In genomic region chr7:76217942-76218566, GRCh38 we compare ENCODE assay signal across 21 cellular contexts. TPM values are rescaled to one million over a fixed set of nuclear protein-coding genes. Genes with fewer than 3 reads are reported as not detected.
DNase-seq lines count a peak whose midpoint lies in the region; FAIRE-seq and TF ChIP-seq lines count a peak whose summit lies in the region.
"Had no signal": no experiment of that assay in that cellular context is flagged by ENCODE, and none has a peak within 500 bp of the region (broad histone marks: within the 10 kb centered on the region; RNA-seq: fewer than 3 reads in every experiment).

No MANE protein-coding gene starts in this region.

- TF ChIP-seq EP300 in H1 (IDR thresholded peaks at IDR 0.05; ENCODE audit: borderline replicate concordance in 1 of 2, low read depth in 2 of 2, low read length in 2 of 2) (no peak), neural cell (conservative IDR thresholded peaks at IDR 0.05; ENCODE audit: poor library complexity, severe bottlenecking) (no peak)

- CTCF ChIA-PET in H1 (lab: Charles Lee; ENCODE audit: partially characterized antibody) = interaction anchor here (0.7 to 5.2 kb wide), 11 partner anchors 10 to 96 kb away, joined by 3 to 51 read pairs (median 6); partner anchors contain the start of gene SRRM3

- H2AFZ ChIP-seq in H1 (ENCODE audit: low read length) (0 out of 2 replicates have a peak overlapping the region, but pooled peaks have one; percentile 13), neural cell (ENCODE audit: low read depth, low read length) (no peak overlapping the region)

- no peaks in the 10 kb centered on the region for H3K36me3 ChIP-seq in H1 (ENCODE audit: control insufficient read depth in 2 of 4, insufficient read depth in 4 of 4, low read length in 3 of 4)
- H3K36me3 ChIP-seq in neural cell (ENCODE audit: insufficient read depth, low read length) = no peaks in the 10 kb centered on the region
- H3K36me3 ChIP-seq: HAP-1, Peyer's patch, SJSA1 had no signal

- no peaks in the 10 kb centered on the region for H3K27me3 ChIP-seq in H1 (replicated peaks in 1 of 4; ENCODE audit: control insufficient read depth in 3 of 4, extremely low read depth in 1 of 4, insufficient read depth in 3 of 4, low read length in 3 of 4)
- no peaks in the 10 kb centered on the region for H3K27me3 ChIP-seq in neural cell (ENCODE audit: insufficient read depth, low read depth, low read length)
- H3K27me3 ChIP-seq: Peyer's patch had no signal

- peak overlapping the region; percentile 46; the same call in 1 of the 2 replicates for H2BK5ac ChIP-seq in H1 (ENCODE audit: low read depth, low read length)

- peak overlapping the region; percentile 86; the same call in 1 of the 2 replicates for H2BK12ac ChIP-seq in H1 (ENCODE audit: low read depth, low read length)

- H3K79me2 ChIP-seq in H1 (ENCODE audit: control insufficient read depth in 1 of 2, insufficient read depth in 2 of 2, low read length in 2 of 2) (no peaks in the 10 kb centered on the region), neural cell (replicated peaks; ENCODE audit: insufficient read depth, low read length) (no peaks in the 10 kb centered on the region)

- no peak overlapping the region for H3K56ac ChIP-seq in H1 (replicated peaks; ENCODE audit: insufficient read length, low read depth, low read length)

- TF ChIP-seq POLR2A in H1 (IDR thresholded peaks at IDR 0.05; ENCODE audit: control extremely low read depth in 1 of 2, low read depth in 2 of 2, low read length in 2 of 2) (no peak), lower leg skin (IDR thresholded peaks at IDR 0.05) (no peak)

- no peaks in the 10 kb centered on the region for H3K23me2 ChIP-seq in H1 (ENCODE audit: low read depth, low read length)

- H3K4me2 ChIP-seq in H1 (ENCODE audit: insufficient read depth in 1 of 2, low read depth in 2 of 2, low read length in 2 of 2) = peak overlapping the region; percentile 29 to 47
- H3K4me2 ChIP-seq in neural cell (ENCODE audit: low read length) = no peak overlapping the region

- intact Hi-C loops in lower leg skin (cut with DNase I; ENCODE audit: low total_unique reads) = no loop called here

- DNase-seq in ELF-1 (ENCODE audit: low read depth, low spot score) = peak; percentile 53
- DNase-seq in NCI-H69 (lab: John Stamatoyannopoulos, UW) = peak; percentile 48
- DNase-seq in H1 (ENCODE audit: low read depth in 1 of 2, low spot score in 2 of 2) = no peak
- no peak for DNase-seq in NCI-H526 (lab: John Stamatoyannopoulos, UW)
- no peak for DNase-seq in lower leg skin (ENCODE audit: low spot score in 2 of 2)
- no peak for DNase-seq in inferior parietal cortex (ENCODE audit: extremely low spot score)
- no peak for DNase-seq in NCI-H146 treated with DMSO at 0.1 percent for 48 hours (lab: John Stamatoyannopoulos, UW; ENCODE audit: unreplicated experiment)
- DNase-seq: AML-193; C1 segment of cervical spinal cord; GF-D8; Kasumi-1; NCI-H187; NCI-H2227 treated with DMSO at 0.1 percent for 48 hours; NCI-H510A; NCI-H774; NK-92 treated with Interleukin-12 subunit alpha and Interleukin-12 subunit beta, amount 100 ng/mL, for 24 hours; Peyer's patch had no signal

- 60% methylated on average over 6 of the region's 6 CpGs; no CpG with 5 or more reads in 1 of the 2 experiments for WGBS in H1 (ENCODE audit: extremely low coverage in 1 of 2, insufficient coverage in 1 of 2, insufficient read length in 1 of 2, insufficient replicate concordance in 2 of 2, low coverage in 1 of 2, low lambda C conversion rate in 2 of 2, missing lambda C conversion rate in 1 of 2), 2 experiments
- WGBS in lower leg skin, 2 donors = 43 to 50% methylated on average over 6 of the region's 6 CpGs

- TF ChIP-seq CTCF in H1 (IDR thresholded peaks at IDR 0.05; ENCODE audit: control extremely low read depth in 1 of 3, insufficient read depth in 1 of 3, low read depth in 1 of 3, low read length in 3 of 3) (no peak), neural cell (IDR thresholded peaks at IDR 0.05; ENCODE audit: poor library complexity, severe bottlenecking) (no peak), lower leg skin (IDR thresholded peaks at IDR 0.05) (no peak)

- no peak overlapping the region for H3K14ac ChIP-seq in H1 (ENCODE audit: insufficient read length)

- H3K27ac ChIP-seq in H1 (ENCODE audit: low read depth, low read length) = no peak overlapping the region
- peak overlapping the region; percentile 96 for H3K27ac ChIP-seq in neural cell (ENCODE audit: low read length)
- H3K27ac ChIP-seq: Peyer's patch, SJSA1 had no signal

- H3K9me3 ChIP-seq in H1 (ENCODE audit: insufficient read depth in 2 of 2, low read depth in 1 of 2, low read length in 1 of 2) (no peaks in the 10 kb centered on the region), neural cell (ENCODE audit: low read length) (no peaks in the 10 kb centered on the region)
- H3K9me3 ChIP-seq: HAP-1, Peyer's patch, SJSA1 had no signal

- no peaks in the 10 kb centered on the region for H3F3A ChIP-seq in neural cell (ENCODE audit: insufficient read depth, low read length, poor library complexity, severe bottlenecking)

- no peak overlapping the region for H2AK5ac ChIP-seq in H1 (ENCODE audit: low read depth, low read length)

- H3K4me3 ChIP-seq in H1 (ENCODE audit: extremely low read depth in 1 of 4, insufficient read depth in 2 of 4, low read depth in 3 of 4, low read length in 4 of 4) (peak overlapping the region in 2 of 4 experiments; percentile 4 to 8; a peak in 2 of 8 replicates), neural cell (ENCODE audit: low read length) (peak overlapping the region; percentile 20), lower leg skin (ENCODE audit: low read depth, poor library complexity, severe bottlenecking) (no peak overlapping the region)
- H3K4me3 ChIP-seq: HAP-1, Peyer's patch, SJSA1 had no signal

- H4K8ac ChIP-seq in H1 (ENCODE audit: extremely low read depth, insufficient read depth, low read length) = no peak overlapping the region

- H4K20me1 ChIP-seq in H1 (replicated peaks in 1 of 2; ENCODE audit: control insufficient read depth in 1 of 2, insufficient read depth in 2 of 2, low read length in 2 of 2) (no peaks in the 10 kb centered on the region), neural cell (ENCODE audit: insufficient read depth) (no peaks in the 10 kb centered on the region)

- peak overlapping the region; percentile 73 for H3K18ac ChIP-seq in H1 (ENCODE audit: extremely low read depth, low read length)

- no peaks in the 10 kb centered on the region for H3K9me2 ChIP-seq in neural cell (ENCODE audit: insufficient read depth, low read length)

- H2BK15ac ChIP-seq in H1 (ENCODE audit: low read length) = peak overlapping the region; percentile 18; the same call in 1 of the 2 replicates

- H3K9ac ChIP-seq in H1 (replicated peaks in 1 of 4; ENCODE audit: extremely low read depth in 1 of 4, low read depth in 3 of 4, low read length in 3 of 4) = no peak overlapping the region; a peak in 1 of 7 replicates
- H3K9ac ChIP-seq in neural cell (ENCODE audit: low read length) = peak overlapping the region; percentile 44

- TF ChIP-seq RAD21 in H1 (IDR thresholded peaks at IDR 0.05 in 1 of 2, conservative IDR thresholded peaks at IDR 0.05 in 1 of 2; ENCODE audit: low read depth in 2 of 2, low read length in 2 of 2) (no peak; a peak in 1 of 4 replicates), neural cell (conservative IDR thresholded peaks at IDR 0.05) (no peak)

- no peak overlapping the region for H3K4ac ChIP-seq in H1 (replicated peaks; ENCODE audit: insufficient read length, low read depth, low read length)

- H3K79me1 ChIP-seq in H1 (ENCODE audit: low read depth, low read length) = no peaks in the 10 kb centered on the region

- no peak overlapping the region for H2BK120ac ChIP-seq in H1 (replicated peaks; ENCODE audit: low read depth, low read length)

- peak overlapping the region; percentile 45 for H4K91ac ChIP-seq in H1 (replicated peaks; ENCODE audit: insufficient read length, low read length)

- POLR2A ChIA-PET in H1 (lab: Charles Lee; ENCODE audit: partially characterized antibody) = interaction anchor here (0.6 to 3.8 kb wide), 6 partner anchors 12 to 32 kb away, joined by 3 to 16 read pairs (median 3); no protein-coding TSS in a partner anchor

- FAIRE-seq in H1 (lab: Jason Lieb, UNC) = no peak

- no peak overlapping the region for H4K5ac ChIP-seq in H1 (ENCODE audit: insufficient read length, low read depth, low read length)

- peaks cover 14 to 31% (median 17%) of the 10 kb centered on the region in 4 experiments for H3K4me1 ChIP-seq in H1 (replicated peaks in 1 of 4; ENCODE audit: control insufficient read depth in 3 of 4, insufficient read depth in 4 of 4, low read length in 3 of 4)
- H3K4me1 ChIP-seq: HAP-1, Peyer's patch, SJSA1 had no signal

- H3K23ac ChIP-seq in H1 (ENCODE audit: insufficient read length) = no peak overlapping the region

- peak overlapping the region; percentile 90; the same call in 1 of the 2 replicates for H2BK20ac ChIP-seq in H1 (ENCODE audit: low read length)

TF ChIP-seq in H1, 55 proteins besides CTCF, POLR2A, EP300 and RAD21 (continues in another document):
- TF ChIP-seq SIX5 (IDR thresholded peaks at IDR 0.05; ENCODE audit: low read depth, low read length) (no peak), ASH2L (IDR thresholded peaks at IDR 0.05; ENCODE audit: low read length) (peak; percentile 52), SP1 (IDR thresholded peaks at IDR 0.05; ENCODE audit: low read depth, low read length) (0 out of 2 replicates have a peak, but pooled peaks have one; percentile 25), HDAC2 (IDR thresholded peaks at IDR 0.05; ENCODE audit: borderline replicate concordance in 1 of 2, low read depth in 2 of 2, low read length in 2 of 2) (no peak), BRCA1 (IDR thresholded peaks at IDR 0.05; ENCODE audit: low read depth, low read length) (no peak)

TF ChIP-seq in neural cell, 6 proteins besides CTCF, POLR2A, EP300 and RAD21 (continues in another document):
- TF ChIP-seq POLR2AphosphoS5 (IDR thresholded peaks at IDR 0.05) (no peak), EZH2 (IDR thresholded peaks at IDR 0.05; ENCODE audit: borderline replicate concordance, insufficient read depth, low read length, poor library complexity, severe bottlenecking) (no peak), SMC3 (conservative IDR thresholded peaks at IDR 0.05; ENCODE audit: poor library complexity) (no peak)

RNA-seq across cellular contexts. Expression of gene SRRM3, which starts 16.4 kb away (rescaled TPM):
- 16.0 and 17.4 TPM in 2 replicates for total RNA-seq in H1 (2021; fragmentation: NEBNext Ultra II Directional; extraction: Animal tissue kit (Norgen Biotek cat#: 25700))
- polyA plus RNA-seq in H1 (2011; rRNA removed) (10.4 and 18.4 TPM in 2 replicates), neural cell (34.9 and 36.3 TPM in 2 replicates)
- polyA plus RNA-seq in H1 (2011; cell fraction: cytosol; rRNA removed) = 12.8 TPM
- polyA plus RNA-seq in H1 (2011; cell fraction: nucleus; rRNA removed) = 19.3 TPM
- polyA plus RNA-seq in H1 (2012, experiment 1 of 2) = 12.4 to 19.0 TPM (median 18.1 TPM) in 4 replicates
- 15.2 TPM for polyA plus RNA-seq in H1 (2012, experiment 2 of 2)
- 10.6 TPM for polyA plus RNA-seq in H1 (2013, experiment 1 of 2)
- polyA plus RNA-seq in H1 (2013, experiment 2 of 2) = 8.8 TPM
- polyA minus RNA-seq in H1 (2011; rRNA and poly(A)+ RNA removed) = 6.3 and 10.2 TPM in 2 replicates
- 12.8 TPM for polyA minus RNA-seq in H1 (2011; cell fraction: cytosol; rRNA and poly(A)+ RNA removed)
- 12.0 TPM for polyA minus RNA-seq in H1 (2011; cell fraction: nucleus; rRNA and poly(A)+ RNA removed)
- polyA minus RNA-seq in neural cell = 29.2 and 37.9 TPM in 2 replicates
- total RNA-seq in lower leg skin = 10 to 100 TPM in 1 of 4 donors, 1 to 10 TPM in 3; 7.5 to 12.3 (median 9.4) TPM
- total RNA-seq: OCI-LY7 had no signal

Comparison
In these comparisons a context has a peak if more than half of its experiments do, and no peak if none do; other contexts are left out.
1. DNase-seq: peak in ELF-1 (single experiment) and NCI-H69 (single experiment); none in H1 (0 of 2), NCI-H526 (0 of 2), lower leg skin (0 of 2), inferior parietal cortex (single experiment) and NCI-H146 treated with DMSO at 0.1 percent for 48 hours (single experiment).